ENCODE assay signal across 1 cellular context in genomic region chr2:45935791-45936622, GRCh38.
A peak's percentile ranks its signal among the peaks of the same experiment; 100 is the strongest.
TF ChIP-seq lines count a peak whose summit lies in the region.

No MANE protein-coding gene starts in this region.

TF ChIP-seq in IMR-90, 13 proteins besides CTCF, POLR2A, EP300 and RAD21 (continued from another document):
- no peak for TF ChIP-seq CEBPB (IDR thresholded peaks at IDR 0.05; ENCODE audit: low read depth, low read length)
- TF ChIP-seq MXI1 (IDR thresholded peaks at IDR 0.05; ENCODE audit: borderline replicate concordance, low read depth, low read length), result peak; percentile 97
- TF ChIP-seq MAZ (IDR thresholded peaks at IDR 0.05; ENCODE audit: borderline replicate concordance, low read depth, low read length), result no peak; the same call in 1 of the 2 replicates
- TF ChIP-seq NFE2L2 (IDR thresholded peaks at IDR 0.05; ENCODE audit: low read depth, low read length), result peak; percentile 51; the same call in 1 of the 2 replicates
- peak; percentile 66; the same call in 1 of the 2 replicates for TF ChIP-seq BHLHE40 (IDR thresholded peaks at IDR 0.05; ENCODE audit: low read depth, low read length)
- peak; percentile 91 for TF ChIP-seq USF2 (IDR thresholded peaks at IDR 0.05; ENCODE audit: low read depth, low read length)
- TF ChIP-seq FOS (IDR thresholded peaks at IDR 0.05; ENCODE audit: low read depth, low read length), result peak; percentile 62
